In genomic region chr12:113143959-113144358, GRCh38 we compare ENCODE assay signal across 21 cellular contexts. TPM values are rescaled to one million over a fixed set of nuclear protein-coding genes. Genes with fewer than 3 reads are reported as not detected.
DNase-seq lines count a peak whose midpoint lies in the region; ATAC-seq and TF ChIP-seq lines count a peak whose summit lies in the region.
"Had no signal": no experiment of that assay in that cellular context is flagged by ENCODE, and none has a peak within 500 bp of the region (broad histone marks: within the 10 kb centered on the region; RNA-seq: fewer than 3 reads in every experiment).

No MANE protein-coding gene starts in this region.

- H3K27ac ChIP-seq in heart right ventricle, result no peak overlapping the region
- H3K27ac ChIP-seq in HEK293 (ENCODE audit: extremely low read depth, low read depth, low read length), result no peak overlapping the region
- H3K27ac ChIP-seq in spleen, result no peak overlapping the region
- no peak overlapping the region for H3K27ac ChIP-seq in tibial artery
- H3K27ac ChIP-seq: 22Rv1, A549, BLaER1 had no signal

- no peak overlapping the region for H3K4me3 Mint-ChIP-seq in WTC11
- H3K4me3 Mint-ChIP-seq: CD4-positive, alpha-beta T cell; CD8-positive, alpha-beta T cell had no signal

- no peak for TF ChIP-seq POLR2A in spleen (IDR thresholded peaks at IDR 0.05)

- H3K9me3 Mint-ChIP-seq in WTC11, result peaks cover 6% of the 10 kb centered on the region

- 89 to 94% methylated on average over 8 of the region's 8 CpGs for WGBS in heart right ventricle, 2 donors
- WGBS in spleen, 5 donors, result 89 to 97% (median 92%) methylated on average over 8 of the region's 8 CpGs

- peaks cover 7% of the 10 kb centered on the region; the same call in 1 of the 2 replicates for H3K27me3 Mint-ChIP-seq in WTC11 (ENCODE audit: low read depth)
- H3K27me3 Mint-ChIP-seq: CD4-positive, alpha-beta T cell had no signal

- intact Hi-C loops in Right ventricle myocardium superior (cut with DNase I) (no loop called here), heart right ventricle (cut with DNase I) (no loop called here), spleen (cut with DNase I; ENCODE audit: low total_unique reads) (no loop called here), tibial artery (cut with DNase I; ENCODE audit: low total_unique reads) (no loop called here)

- peaks cover 0 to 8% (median 0%) of the 10 kb centered on the region in 11 donors for H3K9me3 ChIP-seq in heart right ventricle
- H3K9me3 ChIP-seq in HEK293 (ENCODE audit: control insufficient read depth, insufficient read depth, low read depth, low read length), result no peaks in the 10 kb centered on the region
- H3K9me3 ChIP-seq in spleen, result peaks cover 0 to 10% (median 6%) of the 10 kb centered on the region in 8 donors
- peaks cover 0 to 9% (median 7%) of the 10 kb centered on the region in 3 donors for H3K9me3 ChIP-seq in tibial artery
- H3K9me3 ChIP-seq: BE2C, Caco-2 had no signal

- peaks cover 0 to 20% (median 0%) of the 10 kb centered on the region in 9 donors for H3K4me1 ChIP-seq in heart right ventricle
- H3K4me1 ChIP-seq in HEK293 (ENCODE audit: control insufficient read depth, insufficient read depth, low read length), result no peaks in the 10 kb centered on the region
- peaks cover 0 to 20% (median 13%) of the 10 kb centered on the region in 6 donors for H3K4me1 ChIP-seq in spleen
- no peaks in the 10 kb centered on the region for H3K4me1 ChIP-seq in tibial artery
- H3K4me1 ChIP-seq: A549, BE2C, Caco-2 had no signal

- CTCF ChIA-PET in HEK293 (lab: Yijun Ruan, JAX), result no interaction called here
- CTCF ChIA-PET in WTC11 (lab: Charles Lee), result interaction anchor here (1.2 to 2.0 kb wide), 2 partner anchors 9 kb away, joined by 6 to 8 read pairs; partner anchors contain the start of gene RASAL1

- peaks cover 4% of the 10 kb centered on the region for H3K4me1 Mint-ChIP-seq in WTC11

- TF ChIP-seq CTCF in heart right ventricle (IDR thresholded peaks at IDR 0.05) (no peak), HEK293 (tag by site-specific recombination; IDR thresholded peaks at IDR 0.05) (no peak), WTC11 (IDR thresholded peaks at IDR 0.05) (no peak), spleen (IDR thresholded peaks at IDR 0.05 in 8 of 11, conservative IDR thresholded peaks at IDR 0.05 in 3 of 11) (no peak), tibial artery (IDR thresholded peaks at IDR 0.05) (no peak)

- POLR2A ChIA-PET in HEK293 (lab: Yijun Ruan, JAX), result no interaction called here
- POLR2A ChIA-PET in WTC11 (lab: Charles Lee), result no interaction called here

- ATAC-seq in Right ventricle myocardium superior (ENCODE audit: poor library complexity) (no peak), heart right ventricle (no peak), WTC11 (no peak)
- ATAC-seq: CD8-positive, alpha-beta T cell had no signal

- H3K4me3 ChIP-seq in heart right ventricle (no peak overlapping the region), HEK293 (ENCODE audit: low read depth, low read length) (no peak overlapping the region), spleen (no peak overlapping the region), tibial artery (no peak overlapping the region)
- H3K4me3 ChIP-seq: A549, BLaER1 had no signal

- H3K27ac Mint-ChIP-seq in WTC11, result no peak overlapping the region
- H3K27ac Mint-ChIP-seq: CD4-positive, alpha-beta T cell; CD8-positive, alpha-beta T cell had no signal

- no peaks in the 10 kb centered on the region for H3K36me3 ChIP-seq in heart right ventricle
- no peaks in the 10 kb centered on the region for H3K36me3 ChIP-seq in HEK293 (ENCODE audit: control insufficient read depth in 2 of 2, insufficient read depth in 1 of 2, low read length in 2 of 2)
- H3K36me3 ChIP-seq in spleen, result no peaks in the 10 kb centered on the region
- no peaks in the 10 kb centered on the region for H3K36me3 ChIP-seq in tibial artery
- H3K36me3 ChIP-seq: BE2C, BLaER1 had no signal

- DNase-seq in Right ventricle myocardium superior (peak; percentile 6), heart right ventricle (no peak), WTC11 (ENCODE audit: low spot score) (no peak), spleen (peak; percentile 30), SW480 (ENCODE audit: low spot score) (no peak), tibial artery (no peak), retina (no peak)
- DNase-seq: AML-193; BE2C; C1 segment of cervical spinal cord; Caco-2; Calu3; CD4-positive, alpha-beta T cell; CD8-positive, alpha-beta T cell; DMS79 treated with DMSO at 0.1 percent for 48 hours; GF-D8 had no signal

- H3K36me3 Mint-ChIP-seq in WTC11, result peaks cover 5% of the 10 kb centered on the region; the same call in 1 of the 2 replicates
- H3K36me3 Mint-ChIP-seq: CD8-positive, alpha-beta T cell had no signal

- H3K27me3 ChIP-seq in heart right ventricle (peaks cover 0 to 15% (median 0%) of the 10 kb centered on the region in 7 donors), spleen (replicated peaks in 1 of 7) (no peaks in the 10 kb centered on the region), tibial artery (peaks cover 0 to 11% of the 10 kb centered on the region in 2 donors)
- H3K27me3 ChIP-seq: BE2C, BLaER1 had no signal

TF ChIP-seq in HEK293, 187 proteins besides CTCF, POLR2A, EP300 and RAD21:
- TF ChIP-seq ZNF121 (tag by site-specific recombination; IDR thresholded peaks at IDR 0.05) (peak; percentile 88), ZNF311 (tag by site-specific recombination; IDR thresholded peaks at IDR 0.05; ENCODE audit: borderline replicate concordance) (no peak)
- TF ChIP-seq, protein P1, sequence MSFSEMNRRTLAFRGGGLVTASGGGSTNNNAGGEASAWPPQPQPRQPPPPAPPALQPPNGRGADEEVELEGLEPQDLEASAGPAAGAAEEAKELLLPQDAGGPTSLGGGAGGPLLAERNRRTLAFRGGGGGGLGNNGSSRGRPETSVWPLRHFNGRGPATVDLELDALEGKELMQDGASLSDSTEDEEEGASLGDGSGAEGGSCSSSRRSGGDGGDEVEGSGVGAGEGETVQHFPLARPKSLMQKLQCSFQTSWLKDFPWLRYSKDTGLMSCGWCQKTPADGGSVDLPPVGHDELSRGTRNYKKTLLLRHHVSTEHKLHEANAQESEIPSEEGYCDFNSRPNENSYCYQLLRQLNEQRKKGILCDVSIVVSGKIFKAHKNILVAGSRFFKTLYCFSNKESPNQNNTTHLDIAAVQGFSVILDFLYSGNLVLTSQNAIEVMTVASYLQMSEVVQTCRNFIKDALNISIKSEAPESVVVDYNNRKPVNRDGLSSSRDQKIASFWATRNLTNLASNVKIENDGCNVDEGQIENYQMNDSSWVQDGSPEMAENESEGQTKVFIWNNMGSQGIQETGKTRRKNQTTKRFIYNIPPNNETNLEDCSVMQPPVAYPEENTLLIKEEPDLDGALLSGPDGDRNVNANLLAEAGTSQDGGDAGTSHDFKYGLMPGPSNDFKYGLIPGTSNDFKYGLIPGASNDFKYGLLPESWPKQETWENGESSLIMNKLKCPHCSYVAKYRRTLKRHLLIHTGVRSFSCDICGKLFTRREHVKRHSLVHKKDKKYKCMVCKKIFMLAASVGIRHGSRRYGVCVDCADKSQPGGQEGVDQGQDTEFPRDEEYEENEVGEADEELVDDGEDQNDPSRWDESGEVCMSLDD (tag by site-specific recombination; IDR thresholded peaks at IDR 0.05), result no peak

TF ChIP-seq in WTC11, 78 proteins besides CTCF, POLR2A, EP300 and RAD21:
- TF ChIP-seq ZNF121 (CRISPR knock-in tag; IDR thresholded peaks at IDR 0.05), result peak; percentile 77; the same call in 1 of the 2 replicates
- TF ChIP-seq USF1 (CRISPR knock-in tag; IDR thresholded peaks at IDR 0.05), result no peak

RNA-seq across cellular contexts. Expression of gene CFAP73, which starts 5.6 kb away (rescaled TPM):
- total RNA-seq in Right ventricle myocardium superior (not detected), heart right ventricle (not detected), WTC11 (2021) (0.30 to 0.94 TPM (median 0.37 TPM) in 3 replicates), spleen (not detected)
- polyA plus RNA-seq in heart right ventricle (under 1 TPM in 1 of 2 donors, not detected in 1; 0.10 TPM), spleen (under 1 TPM; 0.64 to 0.71 (median 0.70) TPM)

RNA-seq across cellular contexts. Expression of gene RASAL1, which starts 8.4 kb away (rescaled TPM):
- total RNA-seq in Right ventricle myocardium superior (not detected), heart right ventricle (not detected), WTC11 (2021) (6.9 to 8.1 TPM (median 8.0 TPM) in 3 replicates), spleen (1 to 10 TPM in 1 of 7 donors, under 1 TPM in 4, not detected in 2; 0.13 to 1.7 (median 0.57) TPM)
- polyA plus RNA-seq in heart right ventricle (not detected), spleen (1 to 10 TPM in 1 of 3 donors, under 1 TPM in 2; 0.58 to 1.1 (median 0.91) TPM)
- total RNA-seq: A172, Caco-2 had no signal

RNA-seq across cellular contexts. Expression of gene DDX54, which starts 41.3 kb away (rescaled TPM):
- total RNA-seq in Right ventricle myocardium superior (33.6 TPM), heart right ventricle (10 to 100 TPM; 33.3 to 46.5 (median 37.5) TPM), WTC11 (2021) (120 to 151 TPM (median 123 TPM) in 3 replicates), spleen (10 to 100 TPM; 44.4 to 73.1 (median 59.8) TPM)
- polyA plus RNA-seq in heart right ventricle (10 to 100 TPM; 16.5 to 52.7 TPM), spleen (10 to 100 TPM; 47.9 to 80.3 (median 69.9) TPM)

RNA-seq across cellular contexts. Expression of gene RITA1, which starts 41.6 kb away (rescaled TPM):
- 16.3 TPM for total RNA-seq in Right ventricle myocardium superior
- 10 to 100 TPM; 11.9 to 20.8 (median 14.4) TPM for total RNA-seq in heart right ventricle
- 1 to 10 TPM; 8.0 to 9.9 TPM for polyA plus RNA-seq in heart right ventricle
- 26.4 to 29.3 TPM (median 27.1 TPM) in 3 replicates for total RNA-seq in WTC11 (2021)
- 10 to 100 TPM; 11.1 to 15.6 (median 11.9) TPM for total RNA-seq in spleen
- polyA plus RNA-seq in spleen, result 10 to 100 TPM in 2 of 3 donors, 1 to 10 TPM in 1; 9.0 to 15.5 (median 13.0) TPM

Comparison
In these comparisons a context has a peak if more than half of its experiments do, and no peak if none do; other contexts are left out.
1. DNase-seq: peak in Right ventricle myocardium superior (single experiment) and spleen (single experiment); none in heart right ventricle (0 of 2), WTC11 (single experiment), SW480 (single experiment), tibial artery (0 of 2) and retina (single experiment).